19 cellular contexts compared by ENCODE assay signal in the genomic region with DNA sequence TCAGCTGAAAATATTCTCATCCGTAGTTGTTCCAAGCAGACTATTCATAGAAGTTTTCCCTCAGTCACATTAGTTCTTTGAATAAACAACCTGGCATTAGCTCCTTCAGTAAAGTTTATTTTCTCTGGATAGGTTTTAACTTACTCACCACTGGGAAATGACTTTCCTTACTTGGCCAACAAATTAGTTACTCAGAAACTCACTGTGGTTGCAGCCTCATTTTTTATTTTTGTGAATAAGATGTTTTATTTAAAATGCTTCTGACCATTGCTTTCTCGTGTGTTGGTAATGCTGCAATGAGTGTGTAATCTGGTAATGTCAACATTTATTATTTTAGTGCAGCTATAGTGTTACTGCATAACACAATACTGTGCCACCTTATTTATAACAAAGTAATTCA.
DNase-seq lines count a peak whose midpoint lies in the region; ATAC-seq and TF ChIP-seq lines count a peak whose summit lies in the region.
"Had no signal": no experiment of that assay in that cellular context is flagged by ENCODE, and none has a peak within 500 bp of the region (broad histone marks: within the 10 kb centered on the region; RNA-seq: fewer than 3 reads in every experiment).

No MANE protein-coding gene starts in this region.

- H3K27ac ChIP-seq in right cardiac atrium (ENCODE audit: low read length): no peak overlapping the region
- no peak overlapping the region for H3K27ac ChIP-seq in aorta (ENCODE audit: low read depth in 1 of 2, low read length in 2 of 2)
- H3K27ac ChIP-seq in CD4-positive, alpha-beta T cell (ENCODE audit: low read depth, low read length): no peak overlapping the region
- H3K27ac ChIP-seq: 22Rv1, colonic mucosa, parathyroid adenoma, thyroid gland had no signal

- CTCF ChIA-PET in CD4-positive, alpha-beta T cell (lab: Charles Lee): no interaction called here

- ATAC-seq in Right ventricle myocardium superior (ENCODE audit: poor library complexity): peak; percentile 27
- no peak for ATAC-seq in right cardiac atrium
- ATAC-seq in aorta (ENCODE audit: low FRiP score): peak; percentile 78
- no peak for ATAC-seq in HG03025 (IDR thresholded peaks at IDR 0.05; ENCODE audit: low FRiP score, unreplicated experiment)
- ATAC-seq in CD4-positive, alpha-beta T cell (ENCODE audit: poor library complexity): no peak
- ATAC-seq in stimulated activated naive CD8-positive, alpha-beta T cell treated with anti-CD3 and anti-CD28 coated beads, Interleukin-15, amount 100 ng/mL, for 72 hours: no peak
- ATAC-seq: naive thymus-derived CD4-positive, alpha-beta T cell had no signal

- H3K36me3 Mint-ChIP-seq in chondrocyte (ENCODE audit: low read depth): no peaks in the 10 kb centered on the region
- no peaks in the 10 kb centered on the region for H3K36me3 Mint-ChIP-seq in CD4-positive, alpha-beta T cell (ENCODE audit: low read depth)
- H3K36me3 Mint-ChIP-seq: naive thymus-derived CD4-positive, alpha-beta T cell had no signal

- H3K9me3 Mint-ChIP-seq in chondrocyte (ENCODE audit: low read depth): no peaks in the 10 kb centered on the region
- H3K9me3 Mint-ChIP-seq in CD4-positive, alpha-beta T cell: no peaks in the 10 kb centered on the region
- H3K9me3 Mint-ChIP-seq in stimulated activated naive CD8-positive, alpha-beta T cell treated with anti-CD3 and anti-CD28 coated beads, Interleukin-15, amount 100 ng/mL, for 72 hours: no peaks in the 10 kb centered on the region

- TF ChIP-seq CTCF in chondrocyte (IDR thresholded peaks at IDR 0.05): no peak
- no peak for TF ChIP-seq CTCF in CD4-positive, alpha-beta T cell (IDR thresholded peaks at IDR 0.05)

- H3K9me3 ChIP-seq in right cardiac atrium (ENCODE audit: control insufficient read depth, low read length) (no peaks in the 10 kb centered on the region), aorta (ENCODE audit: control insufficient read depth, low read length) (no peaks in the 10 kb centered on the region)
- no peaks in the 10 kb centered on the region for H3K9me3 ChIP-seq in CD4-positive, alpha-beta T cell (ENCODE audit: control insufficient read depth, low read length)
- H3K9me3 ChIP-seq: ascending aorta, colonic mucosa, thyroid gland had no signal

- WGBS in right cardiac atrium: 61% methylated on average over 2 of the region's 2 CpGs
- WGBS in aorta, 2 donors: 5 to 6% methylated on average over 2 of the region's 2 CpGs

- DNase-seq in Right ventricle myocardium superior (no peak), right cardiac atrium (no peak), chondrocyte (ENCODE audit: low spot score) (no peak), kidney glomerular epithelial cell (lab: John Stamatoyannopoulos, UW) (peak; percentile 70), aorta (no peak)
- no peak for DNase-seq in CD4-positive, alpha-beta T cell
- DNase-seq in stimulated activated naive CD8-positive, alpha-beta T cell treated with anti-CD3 and anti-CD28 coated beads, Interleukin-15, amount 100 ng/mL, for 72 hours: no peak
- DNase-seq: activated effector memory CD4-positive, alpha-beta T cell treated with anti-CD3 and anti-CD28 coated beads, Interleukin-2, amount 50 U/mL, for 16 hours; colonic mucosa; DMS79; H7; naive thymus-derived CD4-positive, alpha-beta T cell; NCI-H187; NCI-H345; thyroid gland had no signal

- POLR2A ChIA-PET in CD4-positive, alpha-beta T cell (lab: Charles Lee): no interaction called here

- peak overlapping the region; percentile 62 for H3K27ac Mint-ChIP-seq in chondrocyte (ENCODE audit: unreplicated experiment)
- no peak overlapping the region for H3K27ac Mint-ChIP-seq in CD4-positive, alpha-beta T cell
- H3K27ac Mint-ChIP-seq in stimulated activated naive CD8-positive, alpha-beta T cell treated with anti-CD3 and anti-CD28 coated beads, Interleukin-15, amount 100 ng/mL, for 72 hours: no peak overlapping the region
- H3K27ac Mint-ChIP-seq: naive thymus-derived CD4-positive, alpha-beta T cell had no signal

- peaks cover 13% of the 10 kb centered on the region for H3K4me1 Mint-ChIP-seq in chondrocyte (ENCODE audit: low read depth)
- H3K4me1 Mint-ChIP-seq in CD4-positive, alpha-beta T cell (ENCODE audit: low read depth): no peaks in the 10 kb centered on the region
- H3K4me1 Mint-ChIP-seq in stimulated activated naive CD8-positive, alpha-beta T cell treated with anti-CD3 and anti-CD28 coated beads, Interleukin-15, amount 100 ng/mL, for 72 hours: no peaks in the 10 kb centered on the region
- H3K4me1 Mint-ChIP-seq: naive thymus-derived CD4-positive, alpha-beta T cell had no signal

- no peaks in the 10 kb centered on the region for H3K36me3 ChIP-seq in aorta (ENCODE audit: control insufficient read depth in 1 of 2, insufficient read depth in 2 of 2, low read length in 1 of 2)
- H3K36me3 ChIP-seq: ascending aorta, colonic mucosa, thyroid gland had no signal

- H3K27me3 Mint-ChIP-seq in chondrocyte (ENCODE audit: low read depth): no peaks in the 10 kb centered on the region
- no peaks in the 10 kb centered on the region for H3K27me3 Mint-ChIP-seq in CD4-positive, alpha-beta T cell
- no peaks in the 10 kb centered on the region for H3K27me3 Mint-ChIP-seq in stimulated activated naive CD8-positive, alpha-beta T cell treated with anti-CD3 and anti-CD28 coated beads, Interleukin-15, amount 100 ng/mL, for 72 hours
- H3K27me3 Mint-ChIP-seq: naive thymus-derived CD4-positive, alpha-beta T cell had no signal

- H3K4me3 Mint-ChIP-seq in chondrocyte (ENCODE audit: unreplicated experiment): no peak overlapping the region
- H3K4me3 Mint-ChIP-seq in CD4-positive, alpha-beta T cell: no peak overlapping the region
- H3K4me3 Mint-ChIP-seq in stimulated activated naive CD8-positive, alpha-beta T cell treated with anti-CD3 and anti-CD28 coated beads, Interleukin-15, amount 100 ng/mL, for 72 hours: no peak overlapping the region
- H3K4me3 Mint-ChIP-seq: naive thymus-derived CD4-positive, alpha-beta T cell had no signal

- no peak overlapping the region for H3K4me3 ChIP-seq in right cardiac atrium (ENCODE audit: low read length)
- no peak overlapping the region for H3K4me3 ChIP-seq in aorta (ENCODE audit: low read length in 2 of 2)
- H3K4me3 ChIP-seq: ascending aorta, colonic mucosa, thyroid gland had no signal

- H3K27me3 ChIP-seq in right cardiac atrium (ENCODE audit: control insufficient read depth, insufficient read depth): no peaks in the 10 kb centered on the region
- H3K27me3 ChIP-seq in aorta (ENCODE audit: control insufficient read depth in 1 of 2, insufficient read depth in 2 of 2, low read length in 1 of 2): no peaks in the 10 kb centered on the region
- no peaks in the 10 kb centered on the region for H3K27me3 ChIP-seq in CD4-positive, alpha-beta T cell (ENCODE audit: control insufficient read depth, insufficient read depth, low read length)
- H3K27me3 ChIP-seq: ascending aorta, colonic mucosa, thyroid gland had no signal

- H3K4me1 ChIP-seq in right cardiac atrium (ENCODE audit: control insufficient read depth, insufficient read depth, low read length) (no peaks in the 10 kb centered on the region), aorta (ENCODE audit: control insufficient read depth in 1 of 2, insufficient read depth in 2 of 2, low read length in 2 of 2) (peaks cover 4 to 5% of the 10 kb centered on the region in 2 donors)
- H3K4me1 ChIP-seq: ascending aorta, colonic mucosa, parathyroid adenoma, thyroid gland had no signal

- intact Hi-C loops in Right ventricle myocardium superior (cut with DNase I) (no loop called here), right cardiac atrium (cut with DNase I) (no loop called here), aorta (cut with DNase I) (loop anchor here in 1 of 2 donors (5.0 kb wide), 1 partner anchor 74 kb away; a partner anchor contains a TSS)
- intact Hi-C loops in CD4-positive, alpha-beta T cell (cut with DNase I, micrococcal nuclease): no loop called here

Comparison
In these comparisons a context has a peak if more than half of its experiments do, and no peak if none do; other contexts are left out.
1. ATAC-seq: peak in Right ventricle myocardium superior (single experiment) and aorta (single experiment); none in right cardiac atrium (0 of 2), HG03025 (single experiment), CD4-positive, alpha-beta T cell (single experiment) and stimulated activated naive CD8-positive, alpha-beta T cell treated with anti-CD3 and anti-CD28 coated beads, Interleukin-15, amount 100 ng/mL, for 72 hours (single experiment).